ENCODE assay signal across 18 cellular contexts in genomic region chr1:88237026-88237425, GRCh38.
DNase-seq lines count a peak whose midpoint lies in the region; ATAC-seq and TF ChIP-seq lines count a peak whose summit lies in the region.
"Had no signal": no experiment of that assay in that cellular context is flagged by ENCODE, and none has a peak within 500 bp of the region (broad histone marks: within the 10 kb centered on the region; RNA-seq: fewer than 3 reads in every experiment).

No MANE protein-coding gene starts in this region.

- no peak overlapping the region for H3K27ac Mint-ChIP-seq in naive thymus-derived CD4-positive, alpha-beta T cell
- H3K27ac Mint-ChIP-seq: activated T-helper 17 cell treated with anti-CD3 and anti-CD28 coated beads, Interleukin-2, amount 50 U/mL, for 72 hours had no signal

- H3K79me2 ChIP-seq in GM23248 (ENCODE audit: insufficient read depth): no peaks in the 10 kb centered on the region

- no peaks in the 10 kb centered on the region for H4K20me1 ChIP-seq in GM23248 (ENCODE audit: insufficient read depth)

- H3K4me1 Mint-ChIP-seq in naive thymus-derived CD4-positive, alpha-beta T cell: peaks cover 0 to 3% (median 0%) of the 10 kb centered on the region in 7 donors
- H3K4me1 Mint-ChIP-seq: activated T-helper 17 cell treated with anti-CD3 and anti-CD28 coated beads, Interleukin-2, amount 50 U/mL, for 72 hours; central memory CD8-positive, alpha-beta T cell had no signal

- H3K9me2 ChIP-seq in GM23248 (ENCODE audit: insufficient read depth): no peaks in the 10 kb centered on the region

- ATAC-seq in naive thymus-derived CD4-positive, alpha-beta T cell: no peak
- ATAC-seq in psoas muscle: no peak
- ATAC-seq: activated T-helper 17 cell treated with anti-CD3 and anti-CD28 coated beads, Interleukin-2, amount 50 U/mL, for 72 hours had no signal

- POLR2A ChIA-PET in naive thymus-derived CD4-positive, alpha-beta T cell (lab: Charles Lee): no interaction called here

- peaks cover 0 to 24% (median 5%) of the 10 kb centered on the region in 11 donors for H3K9me3 Mint-ChIP-seq in naive thymus-derived CD4-positive, alpha-beta T cell

- H3K4me3 Mint-ChIP-seq in naive thymus-derived CD4-positive, alpha-beta T cell: no peak overlapping the region
- H3K4me3 Mint-ChIP-seq: activated T-helper 17 cell treated with anti-CD3 and anti-CD28 coated beads, Interleukin-2, amount 50 U/mL, for 72 hours; central memory CD8-positive, alpha-beta T cell had no signal

- WGBS in GM23248 (ENCODE audit: low coverage in 1 of 2, low lambda C conversion rate in 2 of 2, missing lambda C conversion rate in 2 of 2), 2 experiments: 2 to 3% methylated on average over 4 of the region's 4 CpGs
- 44 to 46% (median 45%) methylated on average over 4 of the region's 4 CpGs for WGBS in psoas muscle, 3 donors

- peak; percentile 86 for DNase-seq in GM23248
- peak; percentile 38 for DNase-seq in WERI-Rb-1
- DNase-seq in iris pigment epithelial cell (ENCODE audit: low read depth): peak; percentile 6
- DNase-seq in stromal cell of bone marrow (ENCODE audit: low read depth): peak; percentile 42
- DNase-seq in naive thymus-derived CD4-positive, alpha-beta T cell: no peak
- DNase-seq in psoas muscle: no peak
- DNase-seq in NCI-H345 treated with DMSO at 0.1 percent for 48 hours (lab: John Stamatoyannopoulos, UW; ENCODE audit: unreplicated experiment): no peak
- DNase-seq: activated CD4-positive, alpha-beta T cell treated with anti-CD3 and anti-CD28 coated beads for 1 hour; DND-41; left ventricle myocardium inferior; NCI-H187 treated with DMSO at 0.1 percent for 48 hours; NCI-H524; pancreas; SHP77; tibial artery had no signal

- peak overlapping the region; percentile 53 for H3K27ac ChIP-seq in GM23248
- no peak overlapping the region for H3K27ac ChIP-seq in WERI-Rb-1
- no peak overlapping the region for H3K27ac ChIP-seq in naive thymus-derived CD4-positive, alpha-beta T cell (ENCODE audit: low read depth, low read length)
- no peak overlapping the region for H3K27ac ChIP-seq in psoas muscle
- H3K27ac ChIP-seq: C4-2B, left ventricle myocardium inferior, pancreas, tibial artery had no signal

- no peaks in the 10 kb centered on the region for H3K36me3 ChIP-seq in GM23248 (ENCODE audit: low read depth)
- no peaks in the 10 kb centered on the region for H3K36me3 ChIP-seq in WERI-Rb-1
- no peaks in the 10 kb centered on the region for H3K36me3 ChIP-seq in naive thymus-derived CD4-positive, alpha-beta T cell (ENCODE audit: control insufficient read depth in 2 of 3, insufficient read depth in 3 of 3, low read length in 3 of 3)
- H3K36me3 ChIP-seq in psoas muscle (ENCODE audit: insufficient read depth in 1 of 2, low read depth in 1 of 2): no peaks in the 10 kb centered on the region
- H3K36me3 ChIP-seq: left ventricle myocardium inferior, pancreas, tibial artery had no signal

- peaks cover 10% of the 10 kb centered on the region for H3F3A ChIP-seq in GM23248 (ENCODE audit: insufficient read depth)

- H3K27me3 ChIP-seq in GM23248 (replicated peaks; ENCODE audit: insufficient read depth): no peaks in the 10 kb centered on the region
- H3K27me3 ChIP-seq in WERI-Rb-1 (ENCODE audit: insufficient read depth, low read depth, severe bottlenecking): no peaks in the 10 kb centered on the region
- H3K27me3 ChIP-seq in naive thymus-derived CD4-positive, alpha-beta T cell (ENCODE audit: control insufficient read depth in 2 of 2, insufficient read depth in 2 of 2, low read length in 2 of 2): no peaks in the 10 kb centered on the region
- no peaks in the 10 kb centered on the region for H3K27me3 ChIP-seq in psoas muscle (ENCODE audit: insufficient read depth in 3 of 3, low read length in 2 of 3)
- H3K27me3 ChIP-seq: pancreas, tibial artery had no signal

- no peaks in the 10 kb centered on the region for H3K36me3 Mint-ChIP-seq in naive thymus-derived CD4-positive, alpha-beta T cell

- H3K4me1 ChIP-seq in GM23248 (ENCODE audit: insufficient read depth) (peaks cover 14% of the 10 kb centered on the region), psoas muscle (no peaks in the 10 kb centered on the region)
- no peaks in the 10 kb centered on the region for H3K4me1 ChIP-seq in naive thymus-derived CD4-positive, alpha-beta T cell (ENCODE audit: control insufficient read depth in 2 of 2, insufficient read depth in 2 of 2, low read length in 2 of 2)
- H3K4me1 ChIP-seq: left ventricle myocardium inferior, pancreas, tibial artery had no signal

- H3K4me3 ChIP-seq in GM23248 (peak overlapping the region; percentile 36; the same call in 1 of the 2 replicates), WERI-Rb-1 (ENCODE audit: low read depth, low read length) (no peak overlapping the region), psoas muscle (no peak overlapping the region)
- no peak overlapping the region for H3K4me3 ChIP-seq in naive thymus-derived CD4-positive, alpha-beta T cell (ENCODE audit: low read length)
- H3K4me3 ChIP-seq: left ventricle myocardium inferior, pancreas, tibial artery had no signal

- peak overlapping the region; percentile 62 for H2AFZ ChIP-seq in GM23248

- H3K27me3 Mint-ChIP-seq in naive thymus-derived CD4-positive, alpha-beta T cell: peaks cover 0 to 9% (median 0%) of the 10 kb centered on the region in 5 donors
- H3K27me3 Mint-ChIP-seq: central memory CD8-positive, alpha-beta T cell had no signal

- H3K9me3 ChIP-seq in GM23248 (ENCODE audit: low read depth): no peaks in the 10 kb centered on the region
- H3K9me3 ChIP-seq in WERI-Rb-1 (ENCODE audit: severe bottlenecking): no peaks in the 10 kb centered on the region
- no peaks in the 10 kb centered on the region for H3K9me3 ChIP-seq in naive thymus-derived CD4-positive, alpha-beta T cell (ENCODE audit: control insufficient read depth in 2 of 3, low read length in 3 of 3)
- H3K9me3 ChIP-seq in psoas muscle: peaks cover 4% of the 10 kb centered on the region
- H3K9me3 ChIP-seq: pancreas, tibial artery had no signal

- intact Hi-C loops in naive thymus-derived CD4-positive, alpha-beta T cell (cut with micrococcal nuclease): no loop called here
- intact Hi-C loops in psoas muscle (cut with DNase I): no loop called here

- peak overlapping the region; percentile 75 for H3K4me2 ChIP-seq in GM23248 (ENCODE audit: unreplicated experiment)

- CTCF ChIA-PET in naive thymus-derived CD4-positive, alpha-beta T cell (lab: Charles Lee): no interaction called here

- in situ Hi-C loops in GM23248 (cut with MboI): no loop called here

- H3K9ac ChIP-seq in GM23248: peak overlapping the region; percentile 50

- TF ChIP-seq CTCF in WERI-Rb-1 (IDR thresholded peaks at IDR 0.05; ENCODE audit: low read depth, low read length): 0 out of 2 replicates have a peak, but pooled peaks have one; percentile 1
- TF ChIP-seq CTCF in psoas muscle (IDR thresholded peaks at IDR 0.05): no peak

Comparison
In these comparisons a context has a peak if more than half of its experiments do, and no peak if none do; other contexts are left out.
1. DNase-seq: peak in GM23248 (single experiment), WERI-Rb-1 (single experiment), iris pigment epithelial cell (single experiment) and stromal cell of bone marrow (single experiment); none in naive thymus-derived CD4-positive, alpha-beta T cell (0 of 9), psoas muscle (0 of 2) and NCI-H345 treated with DMSO at 0.1 percent for 48 hours (single experiment).